7 cellular contexts compared by ENCODE assay signal in the genomic region with DNA sequence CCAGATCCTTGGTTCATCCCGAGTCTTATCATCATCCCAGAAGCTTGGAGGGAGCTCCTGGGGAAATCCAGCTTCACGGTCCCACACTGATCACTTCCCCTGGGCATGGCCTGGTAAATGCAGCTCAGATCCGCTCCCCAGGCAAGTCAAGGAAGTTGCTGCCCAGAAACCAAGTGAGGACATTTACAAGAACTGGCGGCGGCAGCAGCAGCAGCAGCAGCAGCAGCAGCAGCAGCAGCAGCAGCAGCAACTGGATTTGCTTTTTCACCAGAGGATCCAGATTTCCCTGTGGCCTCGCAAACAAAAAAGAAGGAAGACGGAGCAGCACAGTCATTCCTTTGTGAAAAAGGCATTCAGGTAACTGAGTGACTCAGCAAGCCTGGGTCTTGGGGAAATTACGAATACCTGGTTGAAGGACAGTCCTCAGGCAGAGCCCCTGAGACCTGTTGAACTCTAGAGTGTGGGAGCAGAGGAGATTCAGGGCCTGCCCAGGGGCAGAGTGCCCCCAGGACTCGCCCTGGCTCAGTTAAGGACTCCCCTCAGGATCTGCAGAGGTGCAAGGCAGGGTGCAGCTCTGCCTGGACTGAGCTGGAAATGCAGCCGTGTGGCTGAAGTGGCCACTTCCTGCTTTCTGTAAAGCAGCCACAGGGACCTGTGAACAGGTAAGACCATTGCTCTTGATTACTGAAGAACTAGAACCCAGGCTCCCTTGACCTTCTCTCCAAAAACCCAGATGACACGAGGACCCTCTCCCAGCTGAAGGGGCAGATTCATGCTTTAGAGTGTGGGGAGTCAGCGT. TPM values are rescaled to one million over a fixed set of nuclear protein-coding genes. Genes with fewer than 3 reads are reported as not detected.
"Had no signal": no experiment of that assay in that cellular context is flagged by ENCODE, and none has a peak within 500 bp of the region (broad histone marks: within the 10 kb centered on the region; RNA-seq: fewer than 3 reads in every experiment).

No MANE protein-coding gene starts in this region.

RNA-seq across cellular contexts. Expression of gene PRDM7, which starts 25.2 kb away (rescaled TPM):
- total RNA-seq: activated CD8-positive, alpha-beta memory T cell treated with anti-CD3 and anti-CD28 coated beads, Interleukin-2, amount 10 ng/mL, durations not matched to agents 7 days and 5 days; activated T-helper 1 cell treated with anti-CD3 and anti-CD28 coated beads, Interleukin-12 subunit alpha, Interleukin-12 subunit beta, Interleukin-2, Interleukin-4 antibody, amounts not matched to agents 30 ng/mL and 10 ng/mL and 1 ng/mL, durations not matched to agents 14 hours and 24 hours and 36 hours; aorta; LHCN-M2; M059J; T-helper 17 cell; WTC11 had no signal
- polyA plus RNA-seq: aorta had no signal
